Comparison of ENCODE assay signal across 21 cellular contexts in the genomic region with DNA sequence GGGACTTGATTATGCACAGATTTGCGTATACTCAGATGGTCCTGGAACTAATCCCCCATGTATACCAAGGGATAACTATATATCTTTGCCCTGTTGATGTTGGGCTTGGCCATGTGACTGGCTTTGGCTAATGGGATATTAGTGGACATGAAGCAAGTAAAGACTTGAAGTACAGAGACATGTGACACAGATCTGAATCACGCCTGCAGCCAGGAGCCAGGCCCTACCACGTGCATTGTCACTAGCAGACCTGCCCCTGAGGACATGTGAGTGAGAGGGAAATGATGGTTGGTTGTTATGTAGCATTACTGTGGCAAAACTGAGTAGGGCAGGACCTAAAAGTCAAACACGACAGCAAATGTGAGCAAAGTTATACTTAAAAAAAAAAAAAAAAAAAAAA.
A peak's percentile ranks its signal among the peaks of the same experiment; 100 is the strongest.
DNase-seq lines count a peak whose midpoint lies in the region; ATAC-seq, FAIRE-seq and TF ChIP-seq lines count a peak whose summit lies in the region.
"Had no signal": no experiment of that assay in that cellular context is flagged by ENCODE, and none has a peak within 500 bp of the region (broad histone marks: within the 10 kb centered on the region; RNA-seq: fewer than 3 reads in every experiment).

No MANE protein-coding gene starts in this region.

- no peak overlapping the region for H4K12ac ChIP-seq in trophoblast cell (ENCODE audit: low read depth, low read length)

- H3K79me1 ChIP-seq in trophoblast cell (ENCODE audit: low read length), result peaks cover 2% of the 10 kb centered on the region

- no peak overlapping the region for H3K4me2 ChIP-seq in trophoblast cell (ENCODE audit: low read length)

- no peak overlapping the region for H2BK12ac ChIP-seq in trophoblast cell (ENCODE audit: low read length)

- H4K8ac ChIP-seq in trophoblast cell (ENCODE audit: low read depth, low read length), result no peak overlapping the region

- H3K9me3 ChIP-seq in trophoblast cell (ENCODE audit: insufficient read depth, low read depth, low read length) (peaks cover 4% of the 10 kb centered on the region), right atrium auricular region (no peaks in the 10 kb centered on the region)
- H3K9me3 ChIP-seq: BLaER1 treated with 17β-estradiol and CSF1 and Interleukin-3, amounts not matched to agents 10 nM and 100 nM; Peyer's patch had no signal

- no peak overlapping the region for H3K4ac ChIP-seq in trophoblast cell (ENCODE audit: low read depth, low read length)

- H3K79me2 ChIP-seq in trophoblast cell (ENCODE audit: control insufficient read depth, insufficient read depth, low read length, poor library complexity), result no peaks in the 10 kb centered on the region

- WGBS in trophoblast cell (ENCODE audit: extremely low coverage, insufficient coverage, insufficient read length), result no CpG with 5 or more reads among the region's 4 CpGs

- H3K9ac ChIP-seq in trophoblast cell (ENCODE audit: low read length), result peak overlapping the region; percentile 68
- H3K9ac ChIP-seq: BLaER1 treated with 17β-estradiol and CSF1 and Interleukin-3, amounts not matched to agents 10 nM and 100 nM had no signal

- no peak overlapping the region for H3K23ac ChIP-seq in trophoblast cell (ENCODE audit: low read length)

- no peak overlapping the region for H4K91ac ChIP-seq in trophoblast cell (ENCODE audit: low read depth, low read length)

- no peak overlapping the region for H2AFZ ChIP-seq in trophoblast cell (ENCODE audit: insufficient read depth, low read length, poor library complexity)

- H3K27me3 ChIP-seq in bronchial epithelial cell (ENCODE audit: control insufficient read depth, insufficient read depth, low read length) (no peaks in the 10 kb centered on the region), trophoblast cell (ENCODE audit: insufficient read depth, low read length) (no peaks in the 10 kb centered on the region), right atrium auricular region (no peaks in the 10 kb centered on the region)
- H3K27me3 ChIP-seq: BLaER1 treated with 17β-estradiol and CSF1 and Interleukin-3, amounts not matched to agents 10 nM and 100 nM; Peyer's patch had no signal

- H3K36me3 ChIP-seq in bronchial epithelial cell (ENCODE audit: control insufficient read depth, insufficient read depth, low read length), result no peaks in the 10 kb centered on the region
- H3K36me3 ChIP-seq in trophoblast cell (ENCODE audit: control insufficient read depth in 1 of 2, insufficient read depth in 2 of 2, low read length in 2 of 2), result no peaks in the 10 kb centered on the region
- H3K36me3 ChIP-seq in right atrium auricular region, result no peaks in the 10 kb centered on the region
- H3K36me3 ChIP-seq: Peyer's patch had no signal

- H2BK120ac ChIP-seq in trophoblast cell (ENCODE audit: insufficient read depth, low read length, poor library complexity), result no peak overlapping the region

- H3K4me1 ChIP-seq in trophoblast cell (ENCODE audit: control insufficient read depth in 1 of 2, insufficient read depth in 2 of 2, low read length in 2 of 2) (peaks cover 10 to 14% of the 10 kb centered on the region in 2 experiments), right atrium auricular region (no peaks in the 10 kb centered on the region)
- H3K4me1 ChIP-seq: Peyer's patch had no signal

- peak; percentile 29 for DNase-seq in HPDE6-E6E7 (ENCODE audit: extremely low spot score)
- DNase-seq in RKO (ENCODE audit: low spot score), result peak; percentile 9
- DNase-seq in bronchial epithelial cell (ENCODE audit: low read depth), result peak; percentile 75
- DNase-seq in trophoblast cell, result peak in 1 of 2 donors; percentile 6
- DNase-seq in right atrium auricular region (ENCODE audit: low spot score), result no peak
- no peak for DNase-seq in retina
- DNase-seq: CD8-positive, alpha-beta T cell; DND-41; KBM-7; NCI-H1092 treated with DMSO at 0.1 percent for 48 hours; NCI-H1436 treated with DMSO at 0.1 percent for 48 hours; NCI-H1930; NCI-H510A treated with DMSO at 0.1 percent for 48 hours; NCI-H748 treated with DMSO at 0.1 percent for 48 hours; Peyer's patch; Right ventricle myocardium superior; SW 1271 had no signal

- H2AK5ac ChIP-seq in trophoblast cell (ENCODE audit: low read length), result no peak overlapping the region

- H3K27ac ChIP-seq in trophoblast cell (ENCODE audit: low read depth, low read length) (no peak overlapping the region), right atrium auricular region (no peak overlapping the region)
- H3K27ac ChIP-seq: BLaER1 treated with 17β-estradiol and CSF1 and Interleukin-3, amounts not matched to agents 10 nM and 100 nM; Peyer's patch had no signal

- no peak for FAIRE-seq in bronchial epithelial cell (lab: Jason Lieb, UNC)
- FAIRE-seq: GM12891, HepG2 had no signal

- H3K4me3 ChIP-seq in bronchial epithelial cell (ENCODE audit: low read depth, low read length) (no peak overlapping the region), trophoblast cell (ENCODE audit: low read depth, low read length) (no peak overlapping the region), right atrium auricular region (no peak overlapping the region)
- H3K4me3 ChIP-seq: BLaER1 treated with 17β-estradiol and CSF1 and Interleukin-3, amounts not matched to agents 10 nM and 100 nM; Peyer's patch had no signal

- H3K14ac ChIP-seq in trophoblast cell (ENCODE audit: low read length), result no peak overlapping the region

- H3K18ac ChIP-seq in trophoblast cell (ENCODE audit: low read length), result no peak overlapping the region

- TF ChIP-seq CTCF in bronchial epithelial cell (IDR thresholded peaks at IDR 0.05; ENCODE audit: insufficient read depth, low read length, severe bottlenecking), result no peak
- TF ChIP-seq CTCF in right atrium auricular region (IDR thresholded peaks at IDR 0.05), result no peak

- ATAC-seq in GM19397 (IDR thresholded peaks at IDR 0.05; ENCODE audit: unreplicated experiment), result no peak
- ATAC-seq: CD8-positive, alpha-beta T cell; HepG2 had no signal

- no peak overlapping the region for H2BK5ac ChIP-seq in trophoblast cell (ENCODE audit: low read depth, low read length, poor library complexity)

Comparison
In these comparisons a context has a peak if more than half of its experiments do, and no peak if none do; other contexts are left out.
1. DNase-seq: peak in HPDE6-E6E7 (single experiment), RKO (single experiment) and bronchial epithelial cell (single experiment); none in right atrium auricular region (single experiment) and retina (single experiment).